Comparison of ENCODE assay signal across 3 cellular contexts in the genomic region with DNA sequence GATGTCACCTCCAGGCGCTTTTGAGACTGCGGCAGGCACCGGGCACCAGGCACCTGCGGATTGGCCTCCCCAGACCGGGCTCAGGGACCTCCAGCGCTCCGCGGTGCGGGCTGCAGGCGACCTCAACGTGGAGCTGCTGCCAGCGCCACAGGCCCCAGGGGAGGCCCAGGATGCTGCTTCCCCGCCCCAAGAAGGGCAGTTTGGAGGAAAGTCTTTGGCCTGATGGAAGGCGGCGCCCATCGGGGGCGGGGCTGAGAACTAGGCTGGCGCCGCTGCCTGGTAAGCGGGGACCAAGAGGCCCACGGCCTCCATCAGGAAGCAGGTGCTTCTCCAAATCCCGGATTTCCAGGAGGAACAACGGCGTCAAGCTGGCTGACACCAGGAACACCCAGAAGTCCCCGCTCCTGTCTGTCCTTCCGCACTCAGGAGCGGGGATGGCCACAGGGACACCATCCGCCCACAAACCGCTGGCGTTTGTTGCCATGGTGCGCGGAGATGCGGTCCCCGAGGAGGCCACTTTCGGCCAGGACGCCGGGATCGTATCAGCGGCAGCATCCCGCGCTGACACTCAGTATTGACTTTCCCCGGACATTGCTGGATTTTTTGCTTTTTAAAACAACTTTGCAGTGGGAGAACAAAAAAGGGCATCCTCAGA. TPM values are rescaled to one million over a fixed set of nuclear protein-coding genes. Genes with fewer than 3 reads are reported as not detected.
"Had no signal": no experiment of that assay in that cellular context is flagged by ENCODE, and none has a peak within 500 bp of the region (broad histone marks: within the 10 kb centered on the region; RNA-seq: fewer than 3 reads in every experiment).

No MANE protein-coding gene starts in this region.

RNA-seq across cellular contexts. Expression of a gene that starts 56.3 kb away (rescaled TPM):
- total RNA-seq: LHCN-M2, MCF 10A, NCI-H460 had no signal
